In genomic region chr3:193572426-193572908, GRCh38 we compare ENCODE assay signal across 8 cellular contexts. TPM values are rescaled to one million over a fixed set of nuclear protein-coding genes. Genes with fewer than 3 reads are reported as not detected.
A peak's percentile ranks its signal among the peaks of the same experiment; 100 is the strongest.
DNase-seq lines count a peak whose midpoint lies in the region; ATAC-seq and TF ChIP-seq lines count a peak whose summit lies in the region.

No MANE protein-coding gene starts in this region.

- intact Hi-C loops in right lobe of liver (cut with DNase I) = loop anchor here (10.0 kb wide), 2 partner anchors 108 to 758 kb away; no protein-coding TSS in a partner anchor

- TF ChIP-seq CTCF in C4-2B (conservative IDR thresholded peaks at IDR 0.05) = peak; percentile 94
- peak; percentile 59 for TF ChIP-seq CTCF in coronary artery (IDR thresholded peaks at IDR 0.05)
- TF ChIP-seq CTCF in right lobe of liver (IDR thresholded peaks at IDR 0.05) = peak; percentile 80 to 84 (median 80)

- no peaks in the 10 kb centered on the region for H3K9me3 ChIP-seq in right lobe of liver

- no peaks in the 10 kb centered on the region for H3K27me3 ChIP-seq in right lobe of liver

- WGBS in right lobe of liver (ENCODE audit: insufficient coverage, low coverage, low lambda C conversion rate, missing lambda C conversion rate) = 6% methylated on average over 10 of the region's 10 CpGs

- ATAC-seq in HG03354 (IDR thresholded peaks at IDR 0.05; ENCODE audit: poor library complexity, severe bottlenecking, unreplicated experiment) (peak; percentile 79), right lobe of liver (peak; percentile 92 to 96 (median 94))
- ATAC-seq in stimulated activated effector memory CD8-positive, alpha-beta T cell treated with anti-CD3 and anti-CD28 coated beads, Interleukin-12 subunit alpha, Interleukin-12 subunit beta, amount 100 ng/mL, for 72 hours = peak; percentile 61

- H3K27ac ChIP-seq in C4-2B (no peak overlapping the region), coronary artery (no peak overlapping the region), right lobe of liver (no peak overlapping the region)

- TF ChIP-seq POLR2A in right lobe of liver (IDR thresholded peaks at IDR 0.05) = no peak

- no peaks in the 10 kb centered on the region for H3K36me3 Mint-ChIP-seq in stimulated activated effector memory CD8-positive, alpha-beta T cell treated with anti-CD3 and anti-CD28 coated beads, Interleukin-12 subunit alpha, Interleukin-12 subunit beta, amount 100 ng/mL, for 72 hours

- DNase-seq in GM19238 (ENCODE audit: insufficient read length, low spot score) (peak; percentile 13), NCI-H345 treated with DMSO at 0.1 percent for 48 hours (lab: John Stamatoyannopoulos, UW; ENCODE audit: unreplicated experiment) (peak; percentile 80), coronary artery (ENCODE audit: low spot score) (no peak), right lobe of liver (peak in 2 of 3 donors; percentile 35 to 68)
- DNase-seq in activated CD4-positive, CD25-positive, alpha-beta regulatory T cell (lab: John Stamatoyannopoulos, UW) = peak in 3 of 4 experiments; percentile 1 to 16 (median 3)
- DNase-seq in stimulated activated effector memory CD8-positive, alpha-beta T cell treated with anti-CD3 and anti-CD28 coated beads, Interleukin-12 subunit alpha, Interleukin-12 subunit beta, amount 100 ng/mL, for 72 hours (ENCODE audit: low spot score in 2 of 2) = peak; percentile 17 to 57

- no peak overlapping the region for H3K27ac Mint-ChIP-seq in stimulated activated effector memory CD8-positive, alpha-beta T cell treated with anti-CD3 and anti-CD28 coated beads, Interleukin-12 subunit alpha, Interleukin-12 subunit beta, amount 100 ng/mL, for 72 hours

- no peaks in the 10 kb centered on the region for H3K36me3 ChIP-seq in right lobe of liver

- H3K9me3 Mint-ChIP-seq in stimulated activated effector memory CD8-positive, alpha-beta T cell treated with anti-CD3 and anti-CD28 coated beads, Interleukin-12 subunit alpha, Interleukin-12 subunit beta, amount 100 ng/mL, for 72 hours = no peaks in the 10 kb centered on the region

- H3K4me3 Mint-ChIP-seq in stimulated activated effector memory CD8-positive, alpha-beta T cell treated with anti-CD3 and anti-CD28 coated beads, Interleukin-12 subunit alpha, Interleukin-12 subunit beta, amount 100 ng/mL, for 72 hours = no peak overlapping the region

- H3K4me3 ChIP-seq in coronary artery = no peak overlapping the region
- no peak overlapping the region for H3K4me3 ChIP-seq in right lobe of liver

- H3K4me1 ChIP-seq in right lobe of liver = no peaks in the 10 kb centered on the region

- H3K4me1 Mint-ChIP-seq in stimulated activated effector memory CD8-positive, alpha-beta T cell treated with anti-CD3 and anti-CD28 coated beads, Interleukin-12 subunit alpha, Interleukin-12 subunit beta, amount 100 ng/mL, for 72 hours = no peaks in the 10 kb centered on the region

RNA-seq across cellular contexts. Expression of gene ATP13A4, which starts 17.8 kb away (rescaled TPM):
- 1 to 10 TPM in 2 of 6 experiments, under 1 TPM in 4; 0.06 to 1.3 (median 0.61) TPM for total RNA-seq in right lobe of liver

RNA-seq across cellular contexts. Expression of gene OPA1, which starts 20.5 kb away (rescaled TPM):
- total RNA-seq in right lobe of liver = 10 to 100 TPM; 29.2 to 45.5 (median 31.6) TPM
